Comparison of ENCODE assay signal across 1 cellular context in the genomic region with DNA sequence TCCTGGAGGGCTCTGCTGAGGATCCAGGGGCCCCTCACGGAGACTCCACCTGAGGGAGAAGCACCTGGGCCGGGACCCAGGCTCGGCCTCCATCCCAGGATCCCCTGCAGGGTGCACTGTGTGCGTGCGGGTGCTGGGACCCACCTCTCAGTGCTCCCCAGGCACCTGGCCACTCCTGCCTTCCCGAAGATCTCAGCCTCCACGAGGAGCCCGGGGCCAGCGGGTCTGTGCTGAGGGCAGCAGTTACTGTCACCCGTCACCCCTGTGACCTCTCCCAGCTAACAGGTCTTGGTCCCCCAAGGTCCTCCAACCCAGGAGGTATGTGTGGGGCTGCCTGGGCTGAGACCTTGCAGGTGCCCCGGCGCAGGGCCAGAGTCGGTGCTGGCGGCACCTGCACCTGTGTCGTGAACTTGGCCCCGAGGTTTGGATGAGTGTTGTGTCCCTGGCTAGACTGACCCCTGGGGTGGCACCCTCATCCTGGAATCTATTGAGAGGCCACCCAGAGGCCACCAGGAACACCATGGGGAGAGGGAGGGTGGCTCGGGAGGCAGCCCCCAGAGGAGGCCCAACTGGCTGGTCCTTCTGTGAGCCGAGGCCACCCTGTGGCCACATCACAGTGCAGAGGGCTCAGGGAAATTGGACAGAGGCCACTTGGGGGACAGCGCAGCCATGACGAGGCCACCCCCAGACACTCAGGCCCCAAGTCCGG.
TF ChIP-seq lines count a peak whose summit lies in the region.

No MANE protein-coding gene starts in this region.

TF ChIP-seq in GM12878, 131 proteins besides CTCF, POLR2A, EP300 and RAD21:
- TF ChIP-seq, protein P1, sequence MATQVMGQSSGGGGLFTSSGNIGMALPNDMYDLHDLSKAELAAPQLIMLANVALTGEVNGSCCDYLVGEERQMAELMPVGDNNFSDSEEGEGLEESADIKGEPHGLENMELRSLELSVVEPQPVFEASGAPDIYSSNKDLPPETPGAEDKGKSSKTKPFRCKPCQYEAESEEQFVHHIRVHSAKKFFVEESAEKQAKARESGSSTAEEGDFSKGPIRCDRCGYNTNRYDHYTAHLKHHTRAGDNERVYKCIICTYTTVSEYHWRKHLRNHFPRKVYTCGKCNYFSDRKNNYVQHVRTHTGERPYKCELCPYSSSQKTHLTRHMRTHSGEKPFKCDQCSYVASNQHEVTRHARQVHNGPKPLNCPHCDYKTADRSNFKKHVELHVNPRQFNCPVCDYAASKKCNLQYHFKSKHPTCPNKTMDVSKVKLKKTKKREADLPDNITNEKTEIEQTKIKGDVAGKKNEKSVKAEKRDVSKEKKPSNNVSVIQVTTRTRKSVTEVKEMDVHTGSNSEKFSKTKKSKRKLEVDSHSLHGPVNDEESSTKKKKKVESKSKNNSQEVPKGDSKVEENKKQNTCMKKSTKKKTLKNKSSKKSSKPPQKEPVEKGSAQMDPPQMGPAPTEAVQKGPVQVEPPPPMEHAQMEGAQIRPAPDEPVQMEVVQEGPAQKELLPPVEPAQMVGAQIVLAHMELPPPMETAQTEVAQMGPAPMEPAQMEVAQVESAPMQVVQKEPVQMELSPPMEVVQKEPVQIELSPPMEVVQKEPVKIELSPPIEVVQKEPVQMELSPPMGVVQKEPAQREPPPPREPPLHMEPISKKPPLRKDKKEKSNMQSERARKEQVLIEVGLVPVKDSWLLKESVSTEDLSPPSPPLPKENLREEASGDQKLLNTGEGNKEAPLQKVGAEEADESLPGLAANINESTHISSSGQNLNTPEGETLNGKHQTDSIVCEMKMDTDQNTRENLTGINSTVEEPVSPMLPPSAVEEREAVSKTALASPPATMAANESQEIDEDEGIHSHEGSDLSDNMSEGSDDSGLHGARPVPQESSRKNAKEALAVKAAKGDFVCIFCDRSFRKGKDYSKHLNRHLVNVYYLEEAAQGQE (IDR thresholded peaks at IDR 0.05; ENCODE audit: low read depth, low read length), result no peak
- no peak for TF ChIP-seq HDGF (IDR thresholded peaks at IDR 0.05)
- TF ChIP-seq NR2C2 (IDR thresholded peaks at IDR 0.05; ENCODE audit: borderline replicate concordance, control insufficient read depth, insufficient read length, low read depth), result no peak
- TF ChIP-seq, protein P2, sequence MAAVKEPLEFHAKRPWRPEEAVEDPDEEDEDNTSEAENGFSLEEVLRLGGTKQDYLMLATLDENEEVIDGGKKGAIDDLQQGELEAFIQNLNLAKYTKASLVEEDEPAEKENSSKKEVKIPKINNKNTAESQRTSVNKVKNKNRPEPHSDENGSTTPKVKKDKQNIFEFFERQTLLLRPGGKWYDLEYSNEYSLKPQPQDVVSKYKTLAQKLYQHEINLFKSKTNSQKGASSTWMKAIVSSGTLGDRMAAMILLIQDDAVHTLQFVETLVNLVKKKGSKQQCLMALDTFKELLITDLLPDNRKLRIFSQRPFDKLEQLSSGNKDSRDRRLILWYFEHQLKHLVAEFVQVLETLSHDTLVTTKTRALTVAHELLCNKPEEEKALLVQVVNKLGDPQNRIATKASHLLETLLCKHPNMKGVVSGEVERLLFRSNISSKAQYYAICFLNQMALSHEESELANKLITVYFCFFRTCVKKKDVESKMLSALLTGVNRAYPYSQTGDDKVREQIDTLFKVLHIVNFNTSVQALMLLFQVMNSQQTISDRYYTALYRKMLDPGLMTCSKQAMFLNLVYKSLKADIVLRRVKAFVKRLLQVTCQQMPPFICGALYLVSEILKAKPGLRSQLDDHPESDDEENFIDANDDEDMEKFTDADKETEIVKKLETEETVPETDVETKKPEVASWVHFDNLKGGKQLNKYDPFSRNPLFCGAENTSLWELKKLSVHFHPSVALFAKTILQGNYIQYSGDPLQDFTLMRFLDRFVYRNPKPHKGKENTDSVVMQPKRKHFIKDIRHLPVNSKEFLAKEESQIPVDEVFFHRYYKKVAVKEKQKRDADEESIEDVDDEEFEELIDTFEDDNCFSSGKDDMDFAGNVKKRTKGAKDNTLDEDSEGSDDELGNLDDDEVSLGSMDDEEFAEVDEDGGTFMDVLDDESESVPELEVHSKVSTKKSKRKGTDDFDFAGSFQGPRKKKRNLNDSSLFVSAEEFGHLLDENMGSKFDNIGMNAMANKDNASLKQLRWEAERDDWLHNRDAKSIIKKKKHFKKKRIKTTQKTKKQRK (IDR thresholded peaks at IDR 0.05; ENCODE audit: low read depth, low read length), result no peak
